In genomic region chr17:7486181-7486580, GRCh38 we compare ENCODE assay signal across 8 cellular contexts. TPM values are rescaled to one million over a fixed set of nuclear protein-coding genes. Genes with fewer than 3 reads are reported as not detected.
DNase-seq lines count a peak whose midpoint lies in the region; ATAC-seq and TF ChIP-seq lines count a peak whose summit lies in the region.

No MANE protein-coding gene starts in this region.

- H3K36me3 ChIP-seq in stomach smooth muscle (ENCODE audit: control insufficient read depth in 2 of 2, insufficient read depth in 2 of 2, low read length in 2 of 2), result no peaks in the 10 kb centered on the region

- intact Hi-C loops in activated CD4-positive, alpha-beta T cell treated with anti-CD3 and anti-CD28 coated beads for 36 hours (cut with DNase I, micrococcal nuclease), result loop anchor here (10.0 kb wide), 3 partner anchors 359 to 669 kb away; partner anchors contain the start of genes PER1 (in 1 of the 2) and RNASEK (in 1 of the 2)
- intact Hi-C loops in activated CD8-positive, alpha-beta T cell treated with anti-CD3 and anti-CD28 coated beads for 36 hours (cut with micrococcal nuclease), result loop anchor here (10.0 kb wide), 1 partner anchor 131 kb away; the partner anchor contains the start of genes KCTD11 and TMEM95
- intact Hi-C loops in right cardiac atrium (cut with DNase I), result loop anchor here in 1 of 4 donors (5.0 kb wide), 1 partner anchor 94 kb away; the partner anchor contains the start of gene PLSCR3

- POLR2A ChIA-PET in activated CD4-positive, alpha-beta T cell treated with anti-CD3 and anti-CD28 coated beads for 36 hours (lab: Charles Lee), result interaction anchor here (0.6 to 2.4 kb wide), 9 partner anchors 10 to 461 kb away, joined by 3 to 10 read pairs (median 4); partner anchors contain the start of gene NEURL4
- POLR2A ChIA-PET in activated CD8-positive, alpha-beta T cell treated with anti-CD3 and anti-CD28 coated beads for 36 hours (lab: Charles Lee), result interaction anchor here (0.8 to 4.2 kb wide), 38 partner anchors 8 to 252 kb away, joined by 3 to 55 read pairs (median 5); partner anchors contain the start of genes ACAP1, DVL2, FGF11 and MPDU1

- no peaks in the 10 kb centered on the region for H3K27me3 Mint-ChIP-seq in activated CD4-positive, alpha-beta T cell treated with anti-CD3 and anti-CD28 coated beads for 36 hours
- no peaks in the 10 kb centered on the region for H3K27me3 Mint-ChIP-seq in activated CD8-positive, alpha-beta T cell treated with anti-CD3 and anti-CD28 coated beads for 36 hours

- no peak for DNase-seq in activated CD4-positive, alpha-beta T cell treated with anti-CD3 and anti-CD28 coated beads for 36 hours
- no peak for DNase-seq in activated CD4-positive, alpha-beta T cell treated with anti-CD3 and anti-CD28 coated beads, Interleukin-2, amount 50 U/mL, for 1 hour
- no peak for DNase-seq in activated CD8-positive, alpha-beta T cell treated with anti-CD3 and anti-CD28 coated beads for 36 hours
- no peak for DNase-seq in right cardiac atrium
- no peak for DNase-seq in GDM1 (lab: John Stamatoyannopoulos, UW)

- peak overlapping the region; percentile 83 for H3K27ac Mint-ChIP-seq in activated CD4-positive, alpha-beta T cell treated with anti-CD3 and anti-CD28 coated beads for 36 hours
- H3K27ac Mint-ChIP-seq in activated CD8-positive, alpha-beta T cell treated with anti-CD3 and anti-CD28 coated beads for 36 hours, result peak overlapping the region; percentile 37

- no peaks in the 10 kb centered on the region for H3K27me3 ChIP-seq in right cardiac atrium (ENCODE audit: control insufficient read depth, insufficient read depth)
- no peaks in the 10 kb centered on the region for H3K27me3 ChIP-seq in stomach smooth muscle (ENCODE audit: control insufficient read depth in 1 of 2, insufficient read depth in 2 of 2, low read length in 2 of 2)

- H3K4me1 Mint-ChIP-seq in activated CD4-positive, alpha-beta T cell treated with anti-CD3 and anti-CD28 coated beads for 36 hours, result peaks cover 71% of the 10 kb centered on the region
- peaks cover 66% of the 10 kb centered on the region for H3K4me1 Mint-ChIP-seq in activated CD8-positive, alpha-beta T cell treated with anti-CD3 and anti-CD28 coated beads for 36 hours (ENCODE audit: low read depth)

- H3K27ac ChIP-seq in right cardiac atrium (ENCODE audit: low read length) (no peak overlapping the region), stomach smooth muscle (ENCODE audit: low read length) (no peak overlapping the region)

- peak overlapping the region; percentile 34 for H3K4me3 ChIP-seq in right cardiac atrium (ENCODE audit: low read length)
- peak overlapping the region in 1 of 2 donors; percentile 64 for H3K4me3 ChIP-seq in stomach smooth muscle (ENCODE audit: low read length in 2 of 2)

- ATAC-seq in activated CD4-positive, alpha-beta T cell treated with anti-CD3 and anti-CD28 coated beads for 36 hours, result no peak
- ATAC-seq in activated CD8-positive, alpha-beta T cell treated with anti-CD3 and anti-CD28 coated beads for 36 hours, result no peak
- no peak for ATAC-seq in right cardiac atrium
- ATAC-seq in HG02981 (IDR thresholded peaks at IDR 0.05; ENCODE audit: unreplicated experiment), result no peak
- no peak for ATAC-seq in HG02642 (IDR thresholded peaks at IDR 0.05; ENCODE audit: poor library complexity, unreplicated experiment)

- CTCF ChIA-PET in activated CD4-positive, alpha-beta T cell treated with anti-CD3 and anti-CD28 coated beads for 36 hours (lab: Charles Lee), result interaction anchor here (0.6 to 3.5 kb wide), 12 partner anchors 10 to 124 kb away, joined by 3 to 12 read pairs (median 4); partner anchors contain the start of gene TMEM102
- CTCF ChIA-PET in activated CD8-positive, alpha-beta T cell treated with anti-CD3 and anti-CD28 coated beads for 36 hours (lab: Charles Lee), result interaction anchor here (1.0 to 3.5 kb wide), 7 partner anchors 9 to 130 kb away, joined by 3 to 27 read pairs (median 3); partner anchors contain the start of genes SENP3 and TMEM102

- H3K9me3 ChIP-seq in right cardiac atrium (ENCODE audit: control insufficient read depth, low read length) (no peaks in the 10 kb centered on the region), stomach smooth muscle (ENCODE audit: control insufficient read depth in 2 of 2, low read length in 2 of 2) (no peaks in the 10 kb centered on the region)

- H3K9ac ChIP-seq in stomach smooth muscle (ENCODE audit: low read length in 2 of 2), result peak overlapping the region; percentile 22 to 23

- no peaks in the 10 kb centered on the region for H3K9me3 Mint-ChIP-seq in activated CD4-positive, alpha-beta T cell treated with anti-CD3 and anti-CD28 coated beads for 36 hours (ENCODE audit: low read depth)
- no peaks in the 10 kb centered on the region for H3K9me3 Mint-ChIP-seq in activated CD8-positive, alpha-beta T cell treated with anti-CD3 and anti-CD28 coated beads for 36 hours

- no peak for TF ChIP-seq CTCF in activated CD8-positive, alpha-beta T cell treated with anti-CD3 and anti-CD28 coated beads for 36 hours (IDR thresholded peaks at IDR 0.05)

- H3K4me1 ChIP-seq in right cardiac atrium (ENCODE audit: control insufficient read depth, insufficient read depth, low read length) (peaks cover 9% of the 10 kb centered on the region), stomach smooth muscle (ENCODE audit: control insufficient read depth, insufficient read depth, low read length) (peaks cover 31% of the 10 kb centered on the region)

- WGBS in right cardiac atrium, result 45% methylated on average over 3 of the region's 3 CpGs

- peak overlapping the region; percentile 99 for H3K4me3 Mint-ChIP-seq in activated CD4-positive, alpha-beta T cell treated with anti-CD3 and anti-CD28 coated beads for 36 hours
- peak overlapping the region; percentile 96 for H3K4me3 Mint-ChIP-seq in activated CD8-positive, alpha-beta T cell treated with anti-CD3 and anti-CD28 coated beads for 36 hours

- H3K36me3 Mint-ChIP-seq in activated CD4-positive, alpha-beta T cell treated with anti-CD3 and anti-CD28 coated beads for 36 hours (ENCODE audit: low read depth), result peaks cover 43% of the 10 kb centered on the region
- peaks cover 43% of the 10 kb centered on the region for H3K36me3 Mint-ChIP-seq in activated CD8-positive, alpha-beta T cell treated with anti-CD3 and anti-CD28 coated beads for 36 hours (ENCODE audit: low read depth)

RNA-seq across cellular contexts. Expression of gene POLR2A, which starts 2.0 kb away (rescaled TPM):
- total RNA-seq in activated CD4-positive, alpha-beta T cell treated with anti-CD3 and anti-CD28 coated beads for 36 hours, result 100 to 1,000 TPM; 193 to 203 TPM
- 100 to 1,000 TPM; 219 to 223 TPM for total RNA-seq in activated CD8-positive, alpha-beta T cell treated with anti-CD3 and anti-CD28 coated beads for 36 hours
- 10 to 100 TPM; 41.9 to 51.4 (median 47.4) TPM for total RNA-seq in right cardiac atrium
- 22.3 TPM for polyA plus RNA-seq in right cardiac atrium

RNA-seq across cellular contexts. Expression of gene SLC35G6, which starts 4.9 kb away (rescaled TPM):
- total RNA-seq in activated CD4-positive, alpha-beta T cell treated with anti-CD3 and anti-CD28 coated beads for 36 hours, result not detected
- total RNA-seq in activated CD8-positive, alpha-beta T cell treated with anti-CD3 and anti-CD28 coated beads for 36 hours, result not detected
- total RNA-seq in right cardiac atrium, result not detected
- polyA plus RNA-seq in right cardiac atrium, result not detected

RNA-seq across cellular contexts. Expression of gene ZBTB4, which starts 6.8 kb away (rescaled TPM):
- 10 to 100 TPM; 17.5 to 20.9 TPM for total RNA-seq in activated CD4-positive, alpha-beta T cell treated with anti-CD3 and anti-CD28 coated beads for 36 hours
- 10 to 100 TPM; 24.3 to 24.6 TPM for total RNA-seq in activated CD8-positive, alpha-beta T cell treated with anti-CD3 and anti-CD28 coated beads for 36 hours
- total RNA-seq in right cardiac atrium, result 10 to 100 TPM; 73.6 to 86.2 (median 82.2) TPM
- polyA plus RNA-seq in right cardiac atrium, result 41.7 TPM

RNA-seq across cellular contexts. Expression of gene CHRNB1, which starts 41.3 kb away (rescaled TPM):
- total RNA-seq in activated CD4-positive, alpha-beta T cell treated with anti-CD3 and anti-CD28 coated beads for 36 hours, result 1 to 10 TPM; 7.8 to 8.7 TPM
- total RNA-seq in activated CD8-positive, alpha-beta T cell treated with anti-CD3 and anti-CD28 coated beads for 36 hours, result 10 to 100 TPM; 11.5 to 11.7 TPM
- total RNA-seq in right cardiac atrium, result 10 to 100 TPM; 11.4 to 15.6 (median 13.1) TPM
- polyA plus RNA-seq in right cardiac atrium, result 16.1 TPM

RNA-seq across cellular contexts. Expression of gene FGF11, which starts 46.9 kb away (rescaled TPM):
- 10 to 100 TPM in 1 of 2 experiments, 1 to 10 TPM in 1; 6.9 to 10.6 TPM for total RNA-seq in activated CD4-positive, alpha-beta T cell treated with anti-CD3 and anti-CD28 coated beads for 36 hours
- 10 to 100 TPM; 16.5 to 16.6 TPM for total RNA-seq in activated CD8-positive, alpha-beta T cell treated with anti-CD3 and anti-CD28 coated beads for 36 hours
- total RNA-seq in right cardiac atrium, result 10 to 100 TPM; 13.9 to 34.8 (median 23.9) TPM
- 31.7 TPM for polyA plus RNA-seq in right cardiac atrium
